14 cellular contexts compared by ENCODE assay signal in the genomic region with DNA sequence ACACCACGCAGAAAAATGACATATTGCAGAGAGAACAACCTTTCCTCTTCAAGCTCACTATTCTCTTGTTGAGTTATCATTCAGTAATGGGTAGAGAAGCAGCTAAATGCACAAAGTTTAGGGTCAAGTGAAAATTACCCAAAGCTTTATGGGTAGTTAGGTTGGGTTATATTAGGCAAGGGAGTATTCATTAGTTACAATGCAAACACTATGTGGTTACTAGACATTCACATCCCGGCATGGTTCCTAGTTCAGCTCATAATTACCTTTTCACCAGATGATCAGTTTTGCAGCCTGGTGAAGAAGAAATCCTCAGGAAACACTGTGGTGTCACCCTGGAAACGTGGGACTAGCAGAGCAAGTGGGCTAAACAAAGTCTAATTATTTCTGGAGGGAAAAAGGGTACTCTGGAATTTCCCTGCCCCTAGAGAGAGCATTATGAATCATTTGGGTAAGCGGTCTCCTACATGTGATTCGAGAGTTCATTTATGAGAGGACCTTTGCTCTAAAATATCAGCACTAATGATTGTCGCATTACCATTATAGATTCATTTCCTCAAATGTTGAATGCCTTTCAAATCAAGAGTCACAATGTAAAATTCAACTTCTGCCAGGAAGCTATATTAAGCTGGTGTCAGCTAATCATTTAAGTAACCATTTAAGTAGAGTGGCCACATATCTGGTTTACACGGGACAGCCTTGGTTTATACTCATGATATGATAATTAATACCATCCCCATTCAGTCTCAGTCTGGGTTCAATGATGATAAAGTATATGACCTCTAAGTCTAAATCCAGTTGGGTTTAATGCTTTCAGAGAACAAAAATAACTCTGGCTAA.
A peak's percentile ranks its signal among the peaks of the same experiment; 100 is the strongest.
DNase-seq lines count a peak whose midpoint lies in the region; ATAC-seq and TF ChIP-seq lines count a peak whose summit lies in the region.
"Had no signal": no experiment of that assay in that cellular context is flagged by ENCODE, and none has a peak within 500 bp of the region (broad histone marks: within the 10 kb centered on the region; RNA-seq: fewer than 3 reads in every experiment).

No MANE protein-coding gene starts in this region.

- H3K27ac ChIP-seq in suprapubic skin, result no peak overlapping the region
- H3K27ac ChIP-seq: colonic mucosa, Peyer's patch had no signal

- TF ChIP-seq POLR2A in suprapubic skin (IDR thresholded peaks at IDR 0.05), result no peak

- no peak for TF ChIP-seq EP300 in suprapubic skin (IDR thresholded peaks at IDR 0.05)

- peaks cover 5% of the 10 kb centered on the region for H3K4me1 Mint-ChIP-seq in chondrocyte (ENCODE audit: low read depth)
- H3K4me1 Mint-ChIP-seq: mesothelial cell of epicardium had no signal

- peaks cover 2% of the 10 kb centered on the region for H3K9me3 Mint-ChIP-seq in chondrocyte (ENCODE audit: low read depth)

- H3K4me3 Mint-ChIP-seq in chondrocyte (ENCODE audit: unreplicated experiment), result no peak overlapping the region
- H3K4me3 Mint-ChIP-seq: mesothelial cell of epicardium had no signal

- no peaks in the 10 kb centered on the region for H3K36me3 Mint-ChIP-seq in chondrocyte (ENCODE audit: low read depth)
- H3K36me3 Mint-ChIP-seq: mesothelial cell of epicardium had no signal

- H3K36me3 ChIP-seq in suprapubic skin, result no peaks in the 10 kb centered on the region
- H3K36me3 ChIP-seq: colonic mucosa, Peyer's patch had no signal

- peak; percentile 51 for DNase-seq in GM10266 (ENCODE audit: extremely low spot score)
- DNase-seq in suprapubic skin (ENCODE audit: low spot score in 2 of 2), result no peak
- DNase-seq in NCI-H510A (lab: John Stamatoyannopoulos, UW), result no peak
- no peak for DNase-seq in chondrocyte (ENCODE audit: low spot score)
- no peak for DNase-seq in NCI-H524 (lab: John Stamatoyannopoulos, UW)
- DNase-seq: colonic mucosa; NCI-H187; NCI-H526; Peyer's patch; stimulated activated naive CD8-positive, alpha-beta T cell treated with anti-CD3 and anti-CD28 coated beads, Interleukin-15, Interleukin-2, amounts not matched to agents 100 U/mL and 50 U/mL, for 24 hours had no signal

- H3K27ac Mint-ChIP-seq in chondrocyte (ENCODE audit: unreplicated experiment), result no peak overlapping the region
- H3K27ac Mint-ChIP-seq: mesothelial cell of epicardium had no signal

- no peak overlapping the region for H3K4me3 ChIP-seq in suprapubic skin
- H3K4me3 ChIP-seq: colonic mucosa, Peyer's patch had no signal

- no peaks in the 10 kb centered on the region for H3K9me3 ChIP-seq in suprapubic skin
- H3K9me3 ChIP-seq: colonic mucosa had no signal

- WGBS in suprapubic skin, result 78% methylated on average over 7 of the region's 7 CpGs

- ATAC-seq in GM19395 (IDR thresholded peaks at IDR 0.05; ENCODE audit: unreplicated experiment) (peak; percentile 52), HG02759 (IDR thresholded peaks at IDR 0.05; ENCODE audit: unreplicated experiment) (peak; percentile 69), HG03442 (IDR thresholded peaks at IDR 0.05; ENCODE audit: unreplicated experiment) (peak; percentile 55)
- ATAC-seq: stimulated activated naive CD8-positive, alpha-beta T cell treated with anti-CD3 and anti-CD28 coated beads, Interleukin-15, Interleukin-2, amounts not matched to agents 100 U/mL and 50 U/mL, for 24 hours had no signal

- no peaks in the 10 kb centered on the region for H3K27me3 Mint-ChIP-seq in chondrocyte (ENCODE audit: low read depth)

- TF ChIP-seq CTCF in GM10266 (IDR thresholded peaks at IDR 0.05; ENCODE audit: control insufficient read depth, insufficient read depth, low read depth, missing control alignments), result no peak
- no peak for TF ChIP-seq CTCF in suprapubic skin (IDR thresholded peaks at IDR 0.05)
- TF ChIP-seq CTCF in chondrocyte (IDR thresholded peaks at IDR 0.05), result no peak

- H3K27me3 ChIP-seq in suprapubic skin, result no peaks in the 10 kb centered on the region
- H3K27me3 ChIP-seq: colonic mucosa, Peyer's patch had no signal

- no peaks in the 10 kb centered on the region for H3K4me1 ChIP-seq in suprapubic skin
- H3K4me1 ChIP-seq: colonic mucosa, Peyer's patch had no signal
